In genomic region chr14:75128596-75128990, GRCh38 we compare ENCODE assay signal across 14 cellular contexts. TPM values are rescaled to one million over a fixed set of nuclear protein-coding genes. Genes with fewer than 3 reads are reported as not detected.
A peak's percentile ranks its signal among the peaks of the same experiment; 100 is the strongest.
DNase-seq lines count a peak whose midpoint lies in the region; ATAC-seq and TF ChIP-seq lines count a peak whose summit lies in the region.
"Had no signal": no experiment of that assay in that cellular context is flagged by ENCODE, and none has a peak within 500 bp of the region (broad histone marks: within the 10 kb centered on the region; RNA-seq: fewer than 3 reads in every experiment).

No MANE protein-coding gene starts in this region.

- H3K79me2 ChIP-seq in GM23338 (replicated peaks; ENCODE audit: insufficient read depth) = peaks cover 10% of the 10 kb centered on the region

- no peak for DNase-seq in activated CD8-positive, alpha-beta memory T cell treated with anti-CD3 and anti-CD28 coated beads, Interleukin-2, amount 10 ng/mL, durations not matched to agents 7 days and 5 days
- DNase-seq in activated CD8-positive, alpha-beta memory T cell treated with anti-CD3 and anti-CD28 coated beads, Interleukin-2, amount 50 U/mL, for 4 hours = no peak
- DNase-seq in GM23338 (ENCODE audit: low spot score) (no peak), osteocyte (ENCODE audit: extremely low spot score, unreplicated experiment) (no peak), globus pallidus (ENCODE audit: low spot score) (no peak), RPMI8226 (no peak)
- no peak for DNase-seq in activated CD8-positive, alpha-beta T cell treated with anti-CD3 and anti-CD28 coated beads, Interleukin-2, amount 10 ng/mL, durations not matched to agents 7 days and 5 days
- DNase-seq in naive thymus-derived CD4-positive, alpha-beta T cell = no peak
- DNase-seq: dorsolateral prefrontal cortex, mesendoderm, NCI-H1092 treated with DMSO at 0.1 percent for 48 hours, NCI-H510A, trophoblast cell had no signal

- no peaks in the 10 kb centered on the region for H3K9me3 Mint-ChIP-seq in activated CD8-positive, alpha-beta memory T cell treated with anti-CD3 and anti-CD28 coated beads, Interleukin-2, amount 10 ng/mL, durations not matched to agents 7 days and 5 days (ENCODE audit: low read depth)
- H3K9me3 Mint-ChIP-seq in GM23338 (peaks cover 4% of the 10 kb centered on the region; the same call in 2 of the 3 replicates), osteocyte (ENCODE audit: unreplicated experiment) (no peaks in the 10 kb centered on the region)
- no peaks in the 10 kb centered on the region for H3K9me3 Mint-ChIP-seq in activated CD8-positive, alpha-beta T cell treated with anti-CD3 and anti-CD28 coated beads, Interleukin-2, amount 10 ng/mL, durations not matched to agents 7 days and 5 days (ENCODE audit: insufficient read depth)
- no peaks in the 10 kb centered on the region for H3K9me3 Mint-ChIP-seq in naive thymus-derived CD4-positive, alpha-beta T cell

- CTCF ChIA-PET in activated CD8-positive, alpha-beta memory T cell treated with anti-CD3 and anti-CD28 coated beads, Interleukin-2, amount 10 ng/mL, durations not matched to agents 7 days and 5 days (lab: Charles Lee) = interaction anchor here (0.6 to 8.5 kb wide), 6 partner anchors 9 to 386 kb away, joined by 3 to 216 read pairs (median 4); no protein-coding TSS in a partner anchor
- CTCF ChIA-PET in activated CD8-positive, alpha-beta T cell treated with anti-CD3 and anti-CD28 coated beads, Interleukin-2, amount 10 ng/mL, durations not matched to agents 7 days and 5 days (lab: Charles Lee) = interaction anchor here (0.8 to 11.1 kb wide), 10 partner anchors 9 to 433 kb away, joined by 3 to 216 read pairs (median 4); no protein-coding TSS in a partner anchor
- CTCF ChIA-PET in naive thymus-derived CD4-positive, alpha-beta T cell (lab: Charles Lee) = interaction anchor here (0.5 to 1.1 kb wide), 5 partner anchors 112 to 330 kb away, joined by 3 to 5 read pairs (median 3); no protein-coding TSS in a partner anchor

- no peaks in the 10 kb centered on the region for H3K9me3 ChIP-seq in naive thymus-derived CD4-positive, alpha-beta T cell (ENCODE audit: control insufficient read depth in 2 of 3, low read length in 3 of 3)

- H3K27ac Mint-ChIP-seq in activated CD8-positive, alpha-beta memory T cell treated with anti-CD3 and anti-CD28 coated beads, Interleukin-2, amount 10 ng/mL, durations not matched to agents 7 days and 5 days = peak overlapping the region; percentile 40
- no peak overlapping the region for H3K27ac Mint-ChIP-seq in GM23338
- no peak overlapping the region for H3K27ac Mint-ChIP-seq in activated CD8-positive, alpha-beta T cell treated with anti-CD3 and anti-CD28 coated beads, Interleukin-2, amount 10 ng/mL, durations not matched to agents 7 days and 5 days
- H3K27ac Mint-ChIP-seq in osteocyte (ENCODE audit: unreplicated experiment) = peak overlapping the region; percentile 23
- H3K27ac Mint-ChIP-seq in naive thymus-derived CD4-positive, alpha-beta T cell = peak overlapping the region in 4 of 9 donors; percentile 49 to 98 (median 77)

- H3K36me3 Mint-ChIP-seq in activated CD8-positive, alpha-beta memory T cell treated with anti-CD3 and anti-CD28 coated beads, Interleukin-2, amount 10 ng/mL, durations not matched to agents 7 days and 5 days = peaks cover 21% of the 10 kb centered on the region
- H3K36me3 Mint-ChIP-seq in GM23338 (ENCODE audit: low read depth) = peaks cover 14% of the 10 kb centered on the region
- peaks cover 35% of the 10 kb centered on the region for H3K36me3 Mint-ChIP-seq in activated CD8-positive, alpha-beta T cell treated with anti-CD3 and anti-CD28 coated beads, Interleukin-2, amount 10 ng/mL, durations not matched to agents 7 days and 5 days (ENCODE audit: low read depth)
- peaks cover 10% of the 10 kb centered on the region for H3K36me3 Mint-ChIP-seq in osteocyte (ENCODE audit: unreplicated experiment)
- H3K36me3 Mint-ChIP-seq in naive thymus-derived CD4-positive, alpha-beta T cell = peaks cover 10 to 24% (median 14%) of the 10 kb centered on the region in 5 donors

- no peaks in the 10 kb centered on the region; the same call in 1 of the 2 replicates for H4K20me1 ChIP-seq in GM23338 (replicated peaks; ENCODE audit: insufficient read depth)

- intact Hi-C loops in naive thymus-derived CD4-positive, alpha-beta T cell (cut with micrococcal nuclease) = loop anchor here (5.0 kb wide), 2 partner anchors 434 to 859 kb away; partner anchors contain the start of gene IFT43 (in 1 of the 2)

- H3K27me3 ChIP-seq in GM23338 (ENCODE audit: insufficient read depth) = no peaks in the 10 kb centered on the region
- H3K27me3 ChIP-seq in naive thymus-derived CD4-positive, alpha-beta T cell (ENCODE audit: control insufficient read depth in 2 of 2, insufficient read depth in 2 of 2, low read length in 2 of 2) = no peaks in the 10 kb centered on the region
- H3K27me3 ChIP-seq: dorsolateral prefrontal cortex had no signal

- no peak overlapping the region for H3K27ac ChIP-seq in GM23338 (ENCODE audit: low read depth)
- no peak overlapping the region for H3K27ac ChIP-seq in naive thymus-derived CD4-positive, alpha-beta T cell (ENCODE audit: low read depth, low read length)

- H3K36me3 ChIP-seq in GM23338 (ENCODE audit: insufficient read depth) = peaks cover under 1% of the 10 kb centered on the region; the same call in 1 of the 2 replicates
- peaks cover 0 to 4% (median 2%) of the 10 kb centered on the region in 3 experiments for H3K36me3 ChIP-seq in naive thymus-derived CD4-positive, alpha-beta T cell (ENCODE audit: control insufficient read depth in 2 of 3, insufficient read depth in 3 of 3, low read length in 3 of 3)

- peak overlapping the region; percentile 44 for H3K4me3 Mint-ChIP-seq in activated CD8-positive, alpha-beta memory T cell treated with anti-CD3 and anti-CD28 coated beads, Interleukin-2, amount 10 ng/mL, durations not matched to agents 7 days and 5 days
- H3K4me3 Mint-ChIP-seq in GM23338 = peak overlapping the region; percentile 38; the same call in 2 of the 3 replicates
- H3K4me3 Mint-ChIP-seq in activated CD8-positive, alpha-beta T cell treated with anti-CD3 and anti-CD28 coated beads, Interleukin-2, amount 10 ng/mL, durations not matched to agents 7 days and 5 days = peak overlapping the region; percentile 27
- H3K4me3 Mint-ChIP-seq in osteocyte (ENCODE audit: unreplicated experiment) = no peak overlapping the region
- H3K4me3 Mint-ChIP-seq in naive thymus-derived CD4-positive, alpha-beta T cell = peak overlapping the region in 5 of 10 donors; percentile 7 to 63 (median 38)

- TF ChIP-seq CTCF in GM23338 (conservative IDR thresholded peaks at IDR 0.05; ENCODE audit: low read depth in 2 of 2) = no peak
- TF ChIP-seq CTCF in osteocyte (IDR thresholded peaks at IDR 0.05) = no peak

- H3K4me3 ChIP-seq in GM23338 = no peak overlapping the region
- H3K4me3 ChIP-seq in naive thymus-derived CD4-positive, alpha-beta T cell (ENCODE audit: low read length) = no peak overlapping the region

- peaks cover 15% of the 10 kb centered on the region for H3K4me1 ChIP-seq in GM23338 (ENCODE audit: insufficient read depth)
- peaks cover 20 to 29% of the 10 kb centered on the region in 2 donors for H3K4me1 ChIP-seq in naive thymus-derived CD4-positive, alpha-beta T cell (ENCODE audit: control insufficient read depth in 2 of 2, insufficient read depth in 2 of 2, low read length in 2 of 2)

- H2AFZ ChIP-seq in GM23338 = no peak overlapping the region

- peaks cover 9% of the 10 kb centered on the region; the same call in 1 of the 2 replicates for H3F3A ChIP-seq in GM23338 (replicated peaks; ENCODE audit: low read depth)

- POLR2A ChIA-PET in activated CD8-positive, alpha-beta T cell treated with anti-CD3 and anti-CD28 coated beads, Interleukin-2, amount 10 ng/mL, durations not matched to agents 7 days and 5 days (lab: Charles Lee) = interaction anchor here (1.0 to 2.7 kb wide), 4 partner anchors 10 to 174 kb away, joined by 3 to 11 read pairs (median 4); no protein-coding TSS in a partner anchor
- POLR2A ChIA-PET in naive thymus-derived CD4-positive, alpha-beta T cell (lab: Charles Lee) = interaction anchor here (0.6 to 3.5 kb wide), 3 partner anchors 166 to 394 kb away, joined by 3 to 27 read pairs (median 4); partner anchors contain the start of gene BATF

- H3K9me2 ChIP-seq in GM23338 (ENCODE audit: insufficient read depth) = no peaks in the 10 kb centered on the region

- no peaks in the 10 kb centered on the region for H3K27me3 Mint-ChIP-seq in activated CD8-positive, alpha-beta memory T cell treated with anti-CD3 and anti-CD28 coated beads, Interleukin-2, amount 10 ng/mL, durations not matched to agents 7 days and 5 days
- peaks cover 5% of the 10 kb centered on the region for H3K27me3 Mint-ChIP-seq in GM23338 (ENCODE audit: insufficient read depth, low read depth, poor library complexity)
- H3K27me3 Mint-ChIP-seq in activated CD8-positive, alpha-beta T cell treated with anti-CD3 and anti-CD28 coated beads, Interleukin-2, amount 10 ng/mL, durations not matched to agents 7 days and 5 days (ENCODE audit: low read depth) = no peaks in the 10 kb centered on the region
- H3K27me3 Mint-ChIP-seq in osteocyte (ENCODE audit: unreplicated experiment) = no peaks in the 10 kb centered on the region
- no peaks in the 10 kb centered on the region for H3K27me3 Mint-ChIP-seq in naive thymus-derived CD4-positive, alpha-beta T cell

- H3K4me2 ChIP-seq in GM23338 = no peak overlapping the region

- peaks cover 46% of the 10 kb centered on the region for H3K4me1 Mint-ChIP-seq in activated CD8-positive, alpha-beta memory T cell treated with anti-CD3 and anti-CD28 coated beads, Interleukin-2, amount 10 ng/mL, durations not matched to agents 7 days and 5 days
- H3K4me1 Mint-ChIP-seq in GM23338 (peaks cover 22% of the 10 kb centered on the region), osteocyte (ENCODE audit: unreplicated experiment) (peaks cover 38% of the 10 kb centered on the region)
- peaks cover 45% of the 10 kb centered on the region for H3K4me1 Mint-ChIP-seq in activated CD8-positive, alpha-beta T cell treated with anti-CD3 and anti-CD28 coated beads, Interleukin-2, amount 10 ng/mL, durations not matched to agents 7 days and 5 days (ENCODE audit: low read depth)
- H3K4me1 Mint-ChIP-seq in naive thymus-derived CD4-positive, alpha-beta T cell = peaks cover 36 to 53% (median 49%) of the 10 kb centered on the region in 7 donors

- no peak for ATAC-seq in activated CD8-positive, alpha-beta memory T cell treated with anti-CD3 and anti-CD28 coated beads, Interleukin-2, amount 10 ng/mL, durations not matched to agents 7 days and 5 days
- no peak for ATAC-seq in GM23338
- ATAC-seq in activated CD8-positive, alpha-beta T cell treated with anti-CD3 and anti-CD28 coated beads, Interleukin-2, amount 10 ng/mL, durations not matched to agents 7 days and 5 days = no peak
- no peak for ATAC-seq in naive thymus-derived CD4-positive, alpha-beta T cell
- ATAC-seq: Right ventricle myocardium inferior had no signal

RNA-seq across cellular contexts. Expression of gene NEK9, which starts 1.7 kb away (rescaled TPM):
- 10 to 100 TPM; 83.0 to 86.4 TPM for total RNA-seq in activated CD8-positive, alpha-beta memory T cell treated with anti-CD3 and anti-CD28 coated beads, Interleukin-2, amount 10 ng/mL, durations not matched to agents 7 days and 5 days
- 31.1 and 37.3 TPM in 2 replicates for total RNA-seq in GM23338 (2014; rRNA removed; shearing (Covaris generic))
- 13.9 and 16.3 TPM in 2 replicates for polyA plus RNA-seq in GM23338 (2016; fragmentation: Nextera tagmentation; extraction: Ambion mirVana)
- 10 to 100 TPM; 73.7 to 80.0 TPM for total RNA-seq in activated CD8-positive, alpha-beta T cell treated with anti-CD3 and anti-CD28 coated beads, Interleukin-2, amount 10 ng/mL, durations not matched to agents 7 days and 5 days
- total RNA-seq in osteocyte = 116 and 117 TPM in 2 replicates
- 100 to 1,000 TPM in 2 of 5 experiments, 10 to 100 TPM in 3; 81.7 to 141 (median 84.7) TPM for total RNA-seq in naive thymus-derived CD4-positive, alpha-beta T cell
- 10 to 100 TPM; 16.6 to 17.2 TPM for polyA plus RNA-seq in naive thymus-derived CD4-positive, alpha-beta T cell

RNA-seq across cellular contexts. Expression of gene TMED10, which starts 47.8 kb away (rescaled TPM):
- total RNA-seq in activated CD8-positive, alpha-beta memory T cell treated with anti-CD3 and anti-CD28 coated beads, Interleukin-2, amount 10 ng/mL, durations not matched to agents 7 days and 5 days = 100 to 1,000 TPM; 129 to 166 TPM
- total RNA-seq in GM23338 (2014; rRNA removed; shearing (Covaris generic)) = 196 and 237 TPM in 2 replicates
- 144 and 180 TPM in 2 replicates for polyA plus RNA-seq in GM23338 (2016; fragmentation: Nextera tagmentation; extraction: Ambion mirVana)
- 100 to 1,000 TPM; 177 to 188 TPM for total RNA-seq in activated CD8-positive, alpha-beta T cell treated with anti-CD3 and anti-CD28 coated beads, Interleukin-2, amount 10 ng/mL, durations not matched to agents 7 days and 5 days
- 380 and 409 TPM in 2 replicates for total RNA-seq in osteocyte
- total RNA-seq in naive thymus-derived CD4-positive, alpha-beta T cell = 100 to 1,000 TPM; 155 to 233 (median 171) TPM
- polyA plus RNA-seq in naive thymus-derived CD4-positive, alpha-beta T cell = 100 to 1,000 TPM; 204 to 245 TPM

RNA-seq across cellular contexts. Expression of gene ZC2HC1C, which starts 59.2 kb away (rescaled TPM):
- total RNA-seq in activated CD8-positive, alpha-beta memory T cell treated with anti-CD3 and anti-CD28 coated beads, Interleukin-2, amount 10 ng/mL, durations not matched to agents 7 days and 5 days = 1 to 10 TPM; 2.8 to 2.9 TPM
- total RNA-seq in GM23338 (2014; rRNA removed; shearing (Covaris generic)) = 0.90 and 3.7 TPM in 2 replicates
- 2.8 and 3.7 TPM in 2 replicates for polyA plus RNA-seq in GM23338 (2016; fragmentation: Nextera tagmentation; extraction: Ambion mirVana)
- 1 to 10 TPM; 1.3 to 1.4 TPM for total RNA-seq in activated CD8-positive, alpha-beta T cell treated with anti-CD3 and anti-CD28 coated beads, Interleukin-2, amount 10 ng/mL, durations not matched to agents 7 days and 5 days
- total RNA-seq in osteocyte = 0.08 and 1.0 TPM in 2 replicates
- total RNA-seq in naive thymus-derived CD4-positive, alpha-beta T cell = 1 to 10 TPM in 1 of 5 experiments, not detected in 4; 1.7 TPM
- under 1 TPM; 0.30 to 0.41 TPM for polyA plus RNA-seq in naive thymus-derived CD4-positive, alpha-beta T cell

Comparison
In these comparisons a context has a peak if more than half of its experiments do, and no peak if none do; other contexts are left out.
1. H3K27ac Mint-ChIP-seq: peak in activated CD8-positive, alpha-beta memory T cell treated with anti-CD3 and anti-CD28 coated beads, Interleukin-2, amount 10 ng/mL, durations not matched to agents 7 days and 5 days (single experiment) and osteocyte (single experiment); none in GM23338 (single experiment) and activated CD8-positive, alpha-beta T cell treated with anti-CD3 and anti-CD28 coated beads, Interleukin-2, amount 10 ng/mL, durations not matched to agents 7 days and 5 days (single experiment).